8 cellular contexts compared by ENCODE assay signal in the genomic region with DNA sequence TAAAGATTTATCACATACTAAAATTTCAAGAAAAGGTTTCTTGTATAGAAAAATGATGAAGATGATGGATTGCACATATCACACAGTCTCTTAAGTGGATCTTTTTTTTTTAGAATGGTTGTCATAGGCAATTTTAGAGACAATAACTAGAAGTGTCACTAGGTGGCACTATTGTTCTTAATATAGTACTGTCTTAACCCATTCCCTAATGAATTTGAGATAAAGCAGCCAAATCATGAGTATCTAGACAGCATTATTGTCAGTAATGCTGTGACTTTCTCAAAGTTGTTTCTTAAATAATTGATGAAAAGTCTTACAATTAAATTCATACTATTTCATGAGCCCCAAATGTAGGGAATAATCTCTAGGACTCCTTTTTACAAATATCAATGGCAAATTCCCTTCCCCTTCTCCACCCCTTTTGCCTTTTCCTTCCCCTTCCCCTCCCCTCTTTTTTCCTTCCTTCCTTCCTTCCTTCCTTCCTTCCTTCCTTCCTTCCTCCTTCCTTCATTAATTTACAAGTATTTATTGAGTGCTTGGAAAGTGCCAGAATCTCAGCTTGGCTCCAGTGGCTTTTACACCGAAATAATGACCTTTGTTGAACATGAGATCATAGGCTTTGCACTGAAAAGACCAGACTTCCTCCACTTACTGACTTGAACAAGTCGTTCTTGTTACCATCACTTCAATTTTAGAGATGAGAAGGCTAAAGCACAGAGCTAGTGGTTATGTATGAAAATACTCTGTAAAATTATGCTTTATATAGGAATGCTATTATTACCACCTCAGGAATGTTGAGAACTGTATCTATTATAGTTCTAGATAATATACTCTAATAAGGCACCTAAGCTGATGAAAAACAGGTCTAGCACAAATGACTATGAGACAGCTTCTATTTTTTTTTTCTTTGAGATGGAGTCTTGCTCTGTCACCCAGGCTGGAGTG. TPM values are rescaled to one million over a fixed set of nuclear protein-coding genes. Genes with fewer than 3 reads are reported as not detected.
DNase-seq lines count a peak whose midpoint lies in the region; ATAC-seq, FAIRE-seq and TF ChIP-seq lines count a peak whose summit lies in the region.

No MANE protein-coding gene starts in this region.

- no peak overlapping the region for H2AFZ ChIP-seq in mesenchymal stem cell (ENCODE audit: low read depth, low read length)

- peak; percentile 99 for FAIRE-seq in A204.1 (lab: Jason Lieb, UNC)
- peak; percentile 87 for FAIRE-seq in RCC 7860 (lab: Jason Lieb, UNC)

- TF ChIP-seq CTCF in GM12873 (IDR thresholded peaks at IDR 0.05; ENCODE audit: insufficient read depth, low read depth, low read length, missing control alignments) = peak; percentile 51
- TF ChIP-seq CTCF in LNCaP clone FGC (IDR thresholded peaks at IDR 0.05; ENCODE audit: control insufficient read depth, extremely low read depth, insufficient read depth) = peak; percentile 58

- H3K4me3 ChIP-seq in LNCaP clone FGC (ENCODE audit: low read depth, low read length) (no peak overlapping the region), mesenchymal stem cell (ENCODE audit: insufficient read depth in 1 of 2, low read depth in 1 of 2, low read length in 2 of 2) (no peak overlapping the region), aorta (ENCODE audit: low read length in 2 of 2) (no peak overlapping the region)

- H3K18ac ChIP-seq in mesenchymal stem cell (ENCODE audit: low read depth in 1 of 2, low read length in 2 of 2) = no peak overlapping the region

- H3K27me3 Mint-ChIP-seq in effector memory CD8-positive, alpha-beta T cell = no peaks in the 10 kb centered on the region

- no peak overlapping the region for H2BK12ac ChIP-seq in mesenchymal stem cell (ENCODE audit: low read length in 2 of 2)

- H3K4me1 Mint-ChIP-seq in effector memory CD8-positive, alpha-beta T cell (ENCODE audit: low read depth in 2 of 2) = peaks cover 0 to 2% of the 10 kb centered on the region in 2 donors

- no peak overlapping the region for H3K14ac ChIP-seq in mesenchymal stem cell (ENCODE audit: low read length in 2 of 2)

- peak; percentile 92 for ATAC-seq in effector memory CD8-positive, alpha-beta T cell (replicated peaks)
- ATAC-seq in aorta (ENCODE audit: low FRiP score) = peak; percentile 90
- ATAC-seq in HG03139 (IDR thresholded peaks at IDR 0.05; ENCODE audit: unreplicated experiment) = no peak

- H3K9me3 ChIP-seq in mesenchymal stem cell (ENCODE audit: control insufficient read depth, low read length) = no peaks in the 10 kb centered on the region
- H3K9me3 ChIP-seq in aorta (ENCODE audit: control insufficient read depth, low read length) = no peaks in the 10 kb centered on the region

- H3K27ac Mint-ChIP-seq in effector memory CD8-positive, alpha-beta T cell = no peak overlapping the region

- peak overlapping the region; percentile 60 for H3K9ac ChIP-seq in mesenchymal stem cell (ENCODE audit: low read length)

- 52% methylated on average over 1 of the region's 2 CpGs for WGBS in mesenchymal stem cell
- 14 to 19% methylated on average over 2 of the region's 2 CpGs for WGBS in aorta, 2 donors

- H2BK120ac ChIP-seq in mesenchymal stem cell (ENCODE audit: low read depth, low read length) = no peak overlapping the region

- H4K8ac ChIP-seq in mesenchymal stem cell (ENCODE audit: low read length) = no peak overlapping the region

- H3K23ac ChIP-seq in mesenchymal stem cell (ENCODE audit: low read length in 2 of 2) = no peak overlapping the region

- no peak overlapping the region for H3K4me2 ChIP-seq in mesenchymal stem cell (ENCODE audit: low read length, poor library complexity, severe bottlenecking)

- H3K9me3 Mint-ChIP-seq in effector memory CD8-positive, alpha-beta T cell = no peaks in the 10 kb centered on the region

- H3K36me3 ChIP-seq in mesenchymal stem cell (ENCODE audit: control insufficient read depth in 1 of 2, insufficient read depth in 2 of 2, low read depth in 1 of 2, low read length in 2 of 2) (peaks cover 6 to 26% of the 10 kb centered on the region in 2 experiments), aorta (ENCODE audit: control insufficient read depth in 1 of 2, insufficient read depth in 2 of 2, low read length in 1 of 2) (peaks cover 0 to 2% of the 10 kb centered on the region in 2 donors)

- H3K79me1 ChIP-seq in mesenchymal stem cell (replicated peaks; ENCODE audit: low read length, poor library complexity, severe bottlenecking) = peaks cover 4% of the 10 kb centered on the region

- no peak overlapping the region for H3K4ac ChIP-seq in mesenchymal stem cell (ENCODE audit: low read depth in 1 of 2, low read length in 2 of 2)

- H4K91ac ChIP-seq in mesenchymal stem cell (ENCODE audit: low read length) = no peak overlapping the region

- H3K36me3 Mint-ChIP-seq in effector memory CD8-positive, alpha-beta T cell (ENCODE audit: insufficient read depth) = peaks cover 24% of the 10 kb centered on the region

- no peak overlapping the region for H2BK5ac ChIP-seq in mesenchymal stem cell (ENCODE audit: low read depth, low read length, poor library complexity, severe bottlenecking)

- DNase-seq in LNCaP clone FGC (ENCODE audit: low read depth) (peak; percentile 67), RCC 7860 (ENCODE audit: low spot score) (peak; percentile 77), mesenchymal stem cell (peak; percentile 87), aorta (no peak)
- DNase-seq in effector memory CD8-positive, alpha-beta T cell = peak in 2 of 3 experiments; percentile 25 to 51

- intact Hi-C loops in aorta (cut with DNase I) = loop anchor here (1.0 to 10.0 kb wide), 7 partner anchors 171 to 723 kb away; a partner anchor contains a TSS

- no peak overlapping the region for H2BK15ac ChIP-seq in mesenchymal stem cell (ENCODE audit: low read depth, poor library complexity, severe bottlenecking)

- no peak overlapping the region for H3K27ac ChIP-seq in mesenchymal stem cell (ENCODE audit: low read length, poor library complexity, severe bottlenecking)
- no peak overlapping the region for H3K27ac ChIP-seq in aorta (ENCODE audit: low read depth in 1 of 2, low read length in 2 of 2)

- no peaks in the 10 kb centered on the region for H3K27me3 ChIP-seq in mesenchymal stem cell (ENCODE audit: control insufficient read depth in 1 of 2, insufficient read depth in 1 of 2, low read length in 2 of 2)
- no peaks in the 10 kb centered on the region for H3K27me3 ChIP-seq in aorta (ENCODE audit: control insufficient read depth in 1 of 2, insufficient read depth in 2 of 2, low read length in 1 of 2)

- H3K4me1 ChIP-seq in mesenchymal stem cell (ENCODE audit: control insufficient read depth, insufficient read depth, low read depth, low read length) (peaks cover 2% of the 10 kb centered on the region), aorta (ENCODE audit: control insufficient read depth in 1 of 2, insufficient read depth in 2 of 2, low read length in 2 of 2) (no peaks in the 10 kb centered on the region)

- no peak overlapping the region for H3K4me3 Mint-ChIP-seq in effector memory CD8-positive, alpha-beta T cell

- H2AK5ac ChIP-seq in mesenchymal stem cell (ENCODE audit: low read length, severe bottlenecking) = no peak overlapping the region

RNA-seq across cellular contexts. Expression of a gene that starts 19.8 kb away (rescaled TPM):
- polyA plus RNA-seq in mesenchymal stem cell (2013, experiment 1 of 2) = 460 TPM
- 471 TPM for polyA plus RNA-seq in mesenchymal stem cell (2013, experiment 2 of 2)
- total RNA-seq in aorta = 100 to 1,000 TPM; 259 to 324 TPM
- polyA plus RNA-seq in aorta = 100 to 1,000 TPM; 434 to 661 TPM

RNA-seq across cellular contexts. Expression of a gene that starts 34.1 kb away (rescaled TPM):
- polyA plus RNA-seq in mesenchymal stem cell (2013, experiment 1 of 2) = 689 TPM
- 719 TPM for polyA plus RNA-seq in mesenchymal stem cell (2013, experiment 2 of 2)
- total RNA-seq in aorta = 100 to 1,000 TPM; 414 to 848 TPM
- polyA plus RNA-seq in aorta = 100 to 1,000 TPM; 563 to 759 TPM

Comparison
In these comparisons a context has a peak if more than half of its experiments do, and no peak if none do; other contexts are left out.
1. DNase-seq: peak in LNCaP clone FGC (single experiment), RCC 7860 (single experiment), effector memory CD8-positive, alpha-beta T cell (2 of 3) and mesenchymal stem cell (single experiment); none in aorta (0 of 2).